Comparison of ENCODE assay signal across 19 cellular contexts in the genomic region with DNA sequence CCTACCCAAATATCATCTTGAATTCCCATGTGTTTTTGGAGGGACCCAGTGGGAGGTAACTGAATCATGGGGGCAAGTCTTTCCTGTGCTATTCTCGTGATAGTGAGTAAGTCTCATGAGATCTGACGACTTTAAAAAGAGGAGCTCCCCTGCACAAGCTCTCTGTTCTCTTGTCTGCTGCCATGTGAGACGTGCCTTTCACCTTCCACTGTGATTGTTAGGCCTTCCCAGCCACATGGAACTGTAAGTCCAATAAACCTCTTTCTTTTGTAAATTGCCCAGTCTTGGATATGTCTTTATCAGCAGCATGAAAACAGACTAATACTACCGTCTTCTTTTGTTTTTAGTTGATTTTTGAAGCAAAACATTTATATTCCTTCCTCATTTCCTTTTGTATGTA. TPM values are rescaled to one million over a fixed set of nuclear protein-coding genes. Genes with fewer than 3 reads are reported as not detected.
"Had no signal": no experiment of that assay in that cellular context is flagged by ENCODE, and none has a peak within 500 bp of the region (broad histone marks: within the 10 kb centered on the region; RNA-seq: fewer than 3 reads in every experiment).

No MANE protein-coding gene starts in this region.

RNA-seq across cellular contexts. Expression of a gene that starts 52.8 kb away (rescaled TPM):
- total RNA-seq: activated naive CD4-positive, alpha-beta T cell treated with anti-CD3 and anti-CD28 coated beads for 36 hours; activated naive CD4-positive, alpha-beta T cell treated with anti-CD3 and anti-CD28 coated beads, Interleukin-2, amount 50 U/mL, for 72 hours; activated naive CD8-positive, alpha-beta T cell treated with anti-CD3 and anti-CD28 coated beads for 36 hours; activated naive CD8-positive, alpha-beta T cell treated with anti-CD3 and anti-CD28 coated beads, Interleukin-2, amount 10 ng/mL, durations not matched to agents 7 days and 5 days; activated T-cell treated with anti-CD3 and anti-CD28 coated beads, Interleukin-2, amount 50 U/mL, for 4 hours; activated T-cell treated with anti-CD3 and anti-CD28 coated beads, Interleukin-2, amount 50 U/mL, for 72 hours; activated T-helper 1 cell treated with anti-CD3 and anti-CD28 coated beads, Interleukin-12 subunit alpha, Interleukin-12 subunit beta, Interleukin-2, Interleukin-4 antibody, amounts not matched to agents 30 ng/mL and 10 ng/mL and 1 ng/mL, durations not matched to agents 14 hours and 24 hours and 36 hours; activated T-helper 17 cell treated with anti-CD3 and anti-CD28 coated beads, Interleukin-2, amount 50 U/mL, for 72 hours; activated T-helper 2 cell treated with anti-CD3 and anti-CD28 coated beads, Interferon-gamma antibody, Interleukin-2, Interleukin-4, amounts not matched to agents 10 μg/mL and 5 μg/mL and 100 μg/mL, durations not matched to agents 14 hours and 24 hours and 36 hours; aorta; ascending aorta; astrocyte; body of pancreas; breast epithelium; bronchial epithelial cell; cardiac muscle cell; cardiac septum; cerebellum; chondrocyte had no signal
- polyA plus RNA-seq: aorta, cardiac muscle cell had no signal
